In genomic region chr2:106982350-106982749, GRCh38 we compare ENCODE assay signal across 20 cellular contexts.
DNase-seq lines count a peak whose midpoint lies in the region; ATAC-seq, FAIRE-seq and TF ChIP-seq lines count a peak whose summit lies in the region.
"Had no signal": no experiment of that assay in that cellular context is flagged by ENCODE, and none has a peak within 500 bp of the region (broad histone marks: within the 10 kb centered on the region; RNA-seq: fewer than 3 reads in every experiment).

No MANE protein-coding gene starts in this region.

- H3K4me2 ChIP-seq in A549 (peak overlapping the region; percentile 24; the same call in 2 of the 3 replicates), IMR-90 (ENCODE audit: low read depth, low read length) (no peak overlapping the region)

- H3K79me1 ChIP-seq in IMR-90 (ENCODE audit: low read depth in 1 of 2, low read length in 2 of 2), result no peaks in the 10 kb centered on the region

- peaks cover 24% of the 10 kb centered on the region for H3K4me1 ChIP-seq in A549
- H3K4me1 ChIP-seq in IMR-90 (ENCODE audit: control insufficient read depth, insufficient read depth, low read length), result no peaks in the 10 kb centered on the region
- H3K4me1 ChIP-seq: Caco-2, Peyer's patch had no signal

- no peaks in the 10 kb centered on the region for H3K9me1 ChIP-seq in IMR-90 (ENCODE audit: insufficient read depth, low read length)

- no peaks in the 10 kb centered on the region for H4K20me1 ChIP-seq in IMR-90 (ENCODE audit: insufficient read depth, low read length)

- no peaks in the 10 kb centered on the region for H3K4me1 Mint-ChIP-seq in natural killer cell
- H3K4me1 Mint-ChIP-seq: CD14-positive monocyte had no signal

- BruUV-seq in IMR-90 (replicated peaks; lab: Mats Ljungman, UMichigan), result no TSS peak

- no peak overlapping the region for H3K4ac ChIP-seq in IMR-90 (ENCODE audit: low read depth, low read length)

- WGBS in A549 (ENCODE audit: missing lambda C conversion rate), result 7% methylated on average over 1 of the region's 1 CpG
- no CpG with 5 or more reads among the region's 1 CpG for WGBS in IMR-90 (ENCODE audit: extremely low coverage in 2 of 2, insufficient read length in 1 of 2), 2 experiments

- H4K5ac ChIP-seq in IMR-90 (ENCODE audit: low read depth, low read length), result no peak overlapping the region

- H2BK120ac ChIP-seq in IMR-90 (ENCODE audit: low read depth, low read length), result no peak overlapping the region

- no peaks in the 10 kb centered on the region for H3K36me3 Mint-ChIP-seq in natural killer cell
- H3K36me3 Mint-ChIP-seq: CD14-positive monocyte had no signal

- no peak for FAIRE-seq in A549 (lab: Jason Lieb, UNC)
- FAIRE-seq: GM12878, GM18507 had no signal

- TF ChIP-seq CTCF in A549 (IDR thresholded peaks at IDR 0.05) (no peak), IMR-90 (conservative IDR thresholded peaks at IDR 0.05; ENCODE audit: low read depth, low read length) (no peak), astrocyte of the spinal cord (IDR thresholded peaks at IDR 0.05; ENCODE audit: low read depth, low read length) (no peak), fibroblast of villous mesenchyme (IDR thresholded peaks at IDR 0.05; ENCODE audit: insufficient read depth, low read depth, low read length) (no peak), natural killer cell (IDR thresholded peaks at IDR 0.05) (no peak)

- no peak for TF ChIP-seq EP300 in A549 (IDR thresholded peaks at IDR 0.05)

- H3K27me3 ChIP-seq in IMR-90 (ENCODE audit: control insufficient read depth, insufficient read depth, low read length), result no peaks in the 10 kb centered on the region
- H3K27me3 ChIP-seq: Peyer's patch had no signal

- TF ChIP-seq RAD21 in A549 (conservative IDR thresholded peaks at IDR 0.05 in 1 of 2, IDR thresholded peaks at IDR 0.05 in 1 of 2) (no peak), IMR-90 (IDR thresholded peaks at IDR 0.05; ENCODE audit: low read length) (no peak)

- H3K9me3 ChIP-seq in A549 (0 out of 3 replicates have a peak, but pooled peaks cover 9% of the 10 kb centered on the region), IMR-90 (ENCODE audit: control insufficient read depth, insufficient read depth, low read length) (peaks cover 6% of the 10 kb centered on the region)
- H3K9me3 ChIP-seq: Caco-2, Peyer's patch had no signal

- peak overlapping the region; percentile 41 to 66; a peak in 4 of 6 replicates for H3K27ac ChIP-seq in A549
- H3K27ac ChIP-seq in IMR-90 (ENCODE audit: insufficient read depth, low read length), result no peak overlapping the region
- H3K27ac ChIP-seq: HL-60, Peyer's patch had no signal

- H4K8ac ChIP-seq in IMR-90 (ENCODE audit: low read depth in 2 of 2, low read length in 2 of 2), result no peak overlapping the region

- no peak overlapping the region for H3K14ac ChIP-seq in IMR-90 (replicated peaks; ENCODE audit: low read depth, low read length)

- H2BK15ac ChIP-seq in IMR-90 (ENCODE audit: low read depth, low read length), result no peak overlapping the region

- H2AFZ ChIP-seq in IMR-90 (replicated peaks; ENCODE audit: low read length, poor library complexity), result no peak overlapping the region

- H3K23ac ChIP-seq in IMR-90 (ENCODE audit: low read depth, low read length), result no peak overlapping the region

- TF ChIP-seq POLR2A in A549 (IDR thresholded peaks at IDR 0.05; ENCODE audit: low read length) (no peak), IMR-90 (IDR thresholded peaks at IDR 0.05; ENCODE audit: low read depth, low read length) (no peak)

- dilution Hi-C loops in IMR-90 (cut with HindIII; ENCODE audit: low sequenced_read_pairs, unreplicated experiment), result no loop called here

- H3K27ac Mint-ChIP-seq in natural killer cell, result no peak overlapping the region
- H3K27ac Mint-ChIP-seq: CD14-positive monocyte had no signal

- H2AK5ac ChIP-seq in IMR-90 (ENCODE audit: low read depth, low read length), result no peak overlapping the region

- H3K9ac ChIP-seq in IMR-90 (ENCODE audit: low read depth, low read length), result no peak overlapping the region

- intact Hi-C loops in IMR-90 (cut with micrococcal nuclease) (no loop called here), natural killer cell (cut with micrococcal nuclease) (loop anchor here (10.0 kb wide), 1 partner anchor 192 kb away; no protein-coding TSS in a partner anchor)

- H2BK20ac ChIP-seq in IMR-90 (ENCODE audit: low read depth, low read length), result no peak overlapping the region

- no peak overlapping the region for H2AK9ac ChIP-seq in IMR-90 (replicated peaks; ENCODE audit: low read depth, low read length, poor library complexity)

- H2BK5ac ChIP-seq in IMR-90 (ENCODE audit: low read depth, low read length, poor library complexity, severe bottlenecking), result no peak overlapping the region

- no peak overlapping the region for H4K91ac ChIP-seq in IMR-90 (ENCODE audit: insufficient read depth, low read depth, low read length)

- no peaks in the 10 kb centered on the region for H3K36me3 ChIP-seq in IMR-90 (ENCODE audit: control insufficient read depth, insufficient read depth, low read length)
- H3K36me3 ChIP-seq: Peyer's patch had no signal

- no peak overlapping the region for H3K18ac ChIP-seq in IMR-90 (ENCODE audit: low read depth, low read length)

- ATAC-seq in A549 (no peak), IMR-90 (ENCODE audit: low read depth) (no peak), natural killer cell (no peak), GM19452 (IDR thresholded peaks at IDR 0.05; ENCODE audit: unreplicated experiment) (no peak)
- ATAC-seq: GM12878 had no signal

- no peak overlapping the region for H3K56ac ChIP-seq in IMR-90 (ENCODE audit: extremely low read depth, insufficient read depth, low read length)

- H3K4me3 ChIP-seq in A549 (no peak overlapping the region), IMR-90 (ENCODE audit: insufficient read depth, low read depth, low read length) (no peak overlapping the region), astrocyte of the spinal cord (ENCODE audit: low read depth, low read length) (no peak overlapping the region), fibroblast of villous mesenchyme (ENCODE audit: low read depth, low read length) (no peak overlapping the region)
- H3K4me3 ChIP-seq: GM12878, Peyer's patch had no signal

- DNase-seq in A549 (ENCODE audit: low read depth in 1 of 2, low spot score in 1 of 2) (peak in 1 of 2 experiments; percentile 27), IMR-90 (peak; percentile 43), astrocyte of the spinal cord (ENCODE audit: low read depth, low spot score) (peak; percentile 43), fibroblast of villous mesenchyme (ENCODE audit: low read depth) (peak; percentile 25), natural killer cell (no peak), NCI-H1105 (lab: John Stamatoyannopoulos, UW) (no peak), NK-92 (lab: John Stamatoyannopoulos, UW; ENCODE audit: unreplicated experiment) (no peak)
- DNase-seq: 8988T, Caco-2, GOT3, KBM-7, NCI-H1048, NCI-H1694, Peyer's patch, SHP77 treated with DMSO at 0.1 percent for 48 hours had no signal

- CTCF ChIA-PET in A549 (lab: Yijun Ruan, JAX) (interaction anchor here (1.2 kb wide), 1 partner anchor 95 kb away, joined by 3 read pairs; no protein-coding TSS in a partner anchor), IMR-90 (lab: Yijun Ruan, JAX) (no interaction called here)

- H3K4me3 Mint-ChIP-seq in natural killer cell, result no peak overlapping the region
- H3K4me3 Mint-ChIP-seq: CD14-positive monocyte had no signal

- H3K27me3 Mint-ChIP-seq in natural killer cell (ENCODE audit: low read depth in 2 of 2), result no peaks in the 10 kb centered on the region

- H3K9me3 Mint-ChIP-seq in natural killer cell, result peaks cover 6 to 8% of the 10 kb centered on the region in 2 donors

- in situ Hi-C loops in IMR-90 (cut with MboI; ENCODE audit: low sequenced_read_pairs) (no loop called here), astrocyte of the spinal cord (cut with HindIII; ENCODE audit: low sequenced_read_pairs) (no loop called here)

- POLR2A ChIA-PET in A549 (lab: Yijun Ruan, JAX) (no interaction called here), IMR-90 (lab: Charles Lee; ENCODE audit: unreplicated experiment) (no interaction called here)

TF ChIP-seq in A549, 52 proteins besides CTCF, POLR2A, EP300 and RAD21 (continues in another document):
- TF ChIP-seq EHMT2 (IDR thresholded peaks at IDR 0.05; ENCODE audit: low read depth), result no peak
- TF ChIP-seq CHD4 (IDR thresholded peaks at IDR 0.05; ENCODE audit: borderline replicate concordance), result no peak
- peak in 1 of 2 experiments; percentile 53; a peak in 1 of 4 replicates for TF ChIP-seq CEBPB (IDR thresholded peaks at IDR 0.05)
- peak; percentile 62 for TF ChIP-seq FOSL2 (IDR thresholded peaks at IDR 0.05)
- no peak; the same call in 1 of the 2 replicates for TF ChIP-seq FOSL2 (CRISPR knock-in tag; IDR thresholded peaks at IDR 0.05)
- no peak for TF ChIP-seq ESRRA (IDR thresholded peaks at IDR 0.05; ENCODE audit: borderline replicate concordance, low read length)
- TF ChIP-seq ZNF302 (CRISPR knock-in tag; IDR thresholded peaks at IDR 0.05), result no peak
- TF ChIP-seq HOXB5 (CRISPR knock-in tag; IDR thresholded peaks at IDR 0.05), result peak; percentile 65; the same call in 1 of the 2 replicates

TF ChIP-seq in IMR-90, 13 proteins besides CTCF, POLR2A, EP300 and RAD21 (continues in another document):
- TF ChIP-seq ELK1 (IDR thresholded peaks at IDR 0.05; ENCODE audit: borderline replicate concordance, low read depth, low read length) (no peak), SMC3 (IDR thresholded peaks at IDR 0.05; ENCODE audit: low read depth, low read length) (no peak), NFE2L2 (IDR thresholded peaks at IDR 0.05; ENCODE audit: low read depth, low read length) (no peak), RFX5 (IDR thresholded peaks at IDR 0.05; ENCODE audit: low read depth, low read length) (no peak), MAZ (IDR thresholded peaks at IDR 0.05; ENCODE audit: borderline replicate concordance, low read depth, low read length) (no peak), MXI1 (IDR thresholded peaks at IDR 0.05; ENCODE audit: borderline replicate concordance, low read depth, low read length) (no peak), CHD1 (IDR thresholded peaks at IDR 0.05; ENCODE audit: low read depth, low read length) (no peak), MAFK (IDR thresholded peaks at IDR 0.05; ENCODE audit: low read depth, low read length) (no peak)

Comparison
In these comparisons a context has a peak if more than half of its experiments do, and no peak if none do; other contexts are left out.
1. DNase-seq: peak in IMR-90 (single experiment), astrocyte of the spinal cord (single experiment) and fibroblast of villous mesenchyme (single experiment); none in natural killer cell (single experiment), NCI-H1105 (single experiment) and NK-92 (single experiment).